ENCODE assay signal across 25 cellular contexts in the genomic region with DNA sequence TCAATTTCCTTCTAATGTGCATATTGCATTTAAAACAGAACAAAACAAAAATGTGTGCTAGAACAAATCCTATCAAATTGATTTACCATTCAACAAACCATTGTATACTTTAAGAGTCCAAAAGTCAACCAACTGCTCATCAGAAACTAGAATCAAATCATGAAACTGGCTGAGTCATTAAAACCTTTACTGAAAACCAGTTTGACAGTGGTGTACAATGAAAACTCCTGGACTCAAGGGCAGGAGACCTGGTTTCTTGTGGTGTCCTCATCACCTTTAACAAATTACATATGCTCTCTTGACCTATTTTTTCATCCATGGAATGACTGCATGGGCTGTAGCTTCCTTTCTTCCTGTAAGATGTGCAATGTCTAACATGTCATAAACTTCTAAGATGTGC.
DNase-seq lines count a peak whose midpoint lies in the region; ATAC-seq, FAIRE-seq and TF ChIP-seq lines count a peak whose summit lies in the region.
"Had no signal": no experiment of that assay in that cellular context is flagged by ENCODE, and none has a peak within 500 bp of the region (broad histone marks: within the 10 kb centered on the region; RNA-seq: fewer than 3 reads in every experiment).

No MANE protein-coding gene starts in this region.

- peak; percentile 56 for DNase-seq in small intestine
- no peak for DNase-seq in natural killer cell
- no peak for DNase-seq in NAMALWA (ENCODE audit: low spot score)
- no peak for DNase-seq in stimulated activated naive CD4-positive, alpha-beta T cell treated with Interleukin-2 at 50 U/mL for 16 hours (lab: John Stamatoyannopoulos, UW)
- DNase-seq: CD4-positive, alpha-beta T cell; COR-L47; DND-41; GOT3; HCEC 1CT; Karpas-422; NCI-H1092 treated with DMSO at 0.1 percent for 48 hours; NCI-H1436 treated with DMSO at 0.1 percent for 48 hours; NCI-H2029; NCI-H226; NCI-H510A treated with DMSO at 0.1 percent for 48 hours; NCI-H748 treated with DMSO at 0.1 percent for 48 hours; NK-92 treated with Interleukin-12 subunit alpha and Interleukin-12 subunit beta, amount 100 ng/mL, for 24 hours; SIG-M5 had no signal

- H3K4me3 Mint-ChIP-seq in natural killer cell, result no peak overlapping the region
- H3K4me3 Mint-ChIP-seq: CD4-positive, alpha-beta T cell; IgD-negative memory B cell had no signal

- no peak overlapping the region for H3K27ac ChIP-seq in small intestine (ENCODE audit: low read depth in 1 of 2, low read length in 1 of 2)
- H3K27ac ChIP-seq: BLaER1 had no signal

- H3K36me3 ChIP-seq in small intestine (ENCODE audit: control insufficient read depth in 2 of 2, insufficient read depth in 2 of 2, low read length in 2 of 2), result no peaks in the 10 kb centered on the region
- H3K36me3 ChIP-seq: BLaER1 had no signal

- ATAC-seq in GM18867 (IDR thresholded peaks at IDR 0.05; ENCODE audit: unreplicated experiment), result peak; percentile 57
- peak; percentile 64 for ATAC-seq in HG03432 (IDR thresholded peaks at IDR 0.05; ENCODE audit: unreplicated experiment)
- peak; percentile 73 for ATAC-seq in esophagus mucosa
- no peak for ATAC-seq in natural killer cell
- ATAC-seq: Panc1, SK-N-SH treated with all-trans-retinoic acid at 6 μM for 48 hours had no signal

- H3K9me3 Mint-ChIP-seq in natural killer cell, result peaks cover 2 to 4% of the 10 kb centered on the region in 2 donors
- H3K9me3 Mint-ChIP-seq: CD4-positive, alpha-beta T cell had no signal

- H3K27me3 ChIP-seq in small intestine (ENCODE audit: control insufficient read depth in 2 of 2, insufficient read depth in 2 of 2, low read length in 2 of 2), result no peaks in the 10 kb centered on the region
- H3K27me3 ChIP-seq: BLaER1 had no signal

- FAIRE-seq in small intestine (lab: Jason Lieb, UNC), result no peak

- peaks cover 0 to 2% of the 10 kb centered on the region in 2 donors for H3K4me1 ChIP-seq in small intestine (ENCODE audit: control insufficient read depth in 2 of 2, insufficient read depth in 1 of 2, low read depth in 1 of 2, low read length in 1 of 2)
- H3K4me1 ChIP-seq: BLaER1 had no signal

- H3K4me3 ChIP-seq in small intestine (ENCODE audit: low read depth in 1 of 2, low read length in 2 of 2), result no peak overlapping the region
- H3K4me3 ChIP-seq: BLaER1 had no signal

- H3K27ac Mint-ChIP-seq in natural killer cell, result no peak overlapping the region
- H3K27ac Mint-ChIP-seq: CD4-positive, alpha-beta T cell; IgD-negative memory B cell had no signal

- no peaks in the 10 kb centered on the region for H3K9me3 ChIP-seq in small intestine (ENCODE audit: control insufficient read depth, low read depth)
- H3K9me3 ChIP-seq: BLaER1 had no signal

- no peak for TF ChIP-seq CTCF in natural killer cell (IDR thresholded peaks at IDR 0.05)

- peaks cover 0 to 2% of the 10 kb centered on the region in 2 donors for H3K27me3 Mint-ChIP-seq in natural killer cell (ENCODE audit: low read depth in 2 of 2)
- H3K27me3 Mint-ChIP-seq: CD4-positive, alpha-beta T cell had no signal

- no peaks in the 10 kb centered on the region for H3K4me1 Mint-ChIP-seq in natural killer cell

- no peaks in the 10 kb centered on the region for H3K36me3 Mint-ChIP-seq in natural killer cell
- H3K36me3 Mint-ChIP-seq: IgD-negative memory B cell had no signal

- intact Hi-C loops in natural killer cell (cut with micrococcal nuclease), result no loop called here

Comparison
In these comparisons a context has a peak if more than half of its experiments do, and no peak if none do; other contexts are left out.
1. ATAC-seq: peak in GM18867 (single experiment), HG03432 (single experiment) and esophagus mucosa (single experiment); none in natural killer cell (0 of 3).